ENCODE assay signal across 8 cellular contexts in the genomic region with DNA sequence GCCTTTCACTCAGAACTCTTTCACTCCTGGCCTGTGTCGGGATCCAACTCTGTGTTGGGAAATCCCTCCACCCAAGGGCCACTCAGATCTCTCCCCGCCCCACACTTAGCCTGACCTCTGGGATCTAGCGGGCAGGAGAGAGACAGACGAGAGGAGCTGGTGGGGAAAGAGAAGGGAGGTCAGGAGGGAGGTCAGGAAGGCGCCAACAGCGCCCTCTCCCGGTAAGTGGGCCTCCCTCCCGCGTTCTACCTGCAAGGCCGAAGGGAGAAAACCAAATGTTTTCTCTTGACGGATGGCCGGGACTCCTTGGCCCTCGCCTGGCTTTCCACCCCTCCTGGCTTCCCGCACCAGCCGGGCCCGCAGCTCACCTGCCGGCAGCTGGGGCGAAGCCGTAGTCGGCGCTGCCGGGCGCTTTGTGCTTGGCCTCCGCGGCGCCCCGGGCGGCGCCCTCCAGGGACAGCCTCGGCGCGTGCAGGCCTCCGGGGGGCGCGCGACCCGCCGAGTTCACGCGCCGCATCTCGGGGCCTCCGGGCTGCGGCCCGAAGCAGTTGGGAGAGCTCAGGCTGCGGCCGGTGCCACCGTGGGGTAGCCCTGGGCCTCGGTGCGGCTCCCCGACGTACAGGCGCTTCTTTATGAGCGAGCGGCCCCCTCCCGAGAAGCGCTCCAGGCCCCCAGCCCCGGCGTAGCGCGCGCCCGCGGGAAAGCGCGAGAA. TPM values are rescaled to one million over a fixed set of nuclear protein-coding genes. Genes with fewer than 3 reads are reported as not detected.
DNase-seq lines count a peak whose midpoint lies in the region; ATAC-seq and TF ChIP-seq lines count a peak whose summit lies in the region.

No MANE protein-coding gene starts in this region.

- H3K27me3 Mint-ChIP-seq in brain, result peaks cover 25% of the 10 kb centered on the region

- peaks cover 22% of the 10 kb centered on the region for H3K4me1 Mint-ChIP-seq in brain

- H3K9me3 Mint-ChIP-seq in brain, result peaks cover 0 to 2% (median 0%) of the 10 kb centered on the region in 5 experiments

- TF ChIP-seq CTCF in brain (conservative IDR thresholded peaks at IDR 0.05), result peak; percentile 28 to 67

- DNase-seq in CMK (ENCODE audit: low read depth) (peak; percentile 71), UCSD-AML1 (lab: John Stamatoyannopoulos, UW; ENCODE audit: unreplicated experiment) (peak; percentile 86), iris pigment epithelial cell (ENCODE audit: low read depth) (peak; percentile 74), NCI-H146 (lab: John Stamatoyannopoulos, UW) (no peak), NCI-H1048 (lab: John Stamatoyannopoulos, UW) (no peak)
- DNase-seq in stimulated activated CD4-positive, alpha-beta T cell treated with anti-CD3 and anti-CD28 coated beads, Interleukin-2, amount 100 ng/mL, for 24 hours, result peak; percentile 81 to 82

- ATAC-seq in HG02885 (IDR thresholded peaks at IDR 0.05; ENCODE audit: poor library complexity, unreplicated experiment), result peak; percentile 74

- H3K4me3 Mint-ChIP-seq in brain, result no peak overlapping the region

- H3K27ac Mint-ChIP-seq in brain, result no peak overlapping the region

- no peaks in the 10 kb centered on the region for H3K36me3 Mint-ChIP-seq in brain

RNA-seq across cellular contexts. Expression of a gene that starts 38.2 kb away (rescaled TPM):
- 0.34 TPM for polyA plus RNA-seq in brain (ENCODE audit: insufficient read depth, low read depth, low replicate concordance)

RNA-seq across cellular contexts. Expression of a gene that starts 53.9 kb away (rescaled TPM):
- polyA plus RNA-seq in brain (ENCODE audit: insufficient read depth, low read depth, low replicate concordance), result 14.9 TPM

Comparison
In these comparisons a context has a peak if more than half of its experiments do, and no peak if none do; other contexts are left out.
1. DNase-seq: peak in CMK (single experiment), UCSD-AML1 (single experiment), iris pigment epithelial cell (single experiment) and stimulated activated CD4-positive, alpha-beta T cell treated with anti-CD3 and anti-CD28 coated beads, Interleukin-2, amount 100 ng/mL, for 24 hours (2 of 2); none in NCI-H146 (single experiment) and NCI-H1048 (single experiment).